2 cellular contexts compared by ENCODE assay signal in genomic region chr1:109818351-109819325, GRCh38.
TF ChIP-seq lines count a peak whose summit lies in the region.

No MANE protein-coding gene starts in this region.

TF ChIP-seq in SK-N-SH, 30 proteins besides CTCF, POLR2A, EP300 and RAD21 (continued from another document):
- no peak for TF ChIP-seq TEAD4 (IDR thresholded peaks at IDR 0.05; ENCODE audit: borderline replicate concordance, insufficient read depth)
- no peak for TF ChIP-seq POLR2AphosphoS5 (IDR thresholded peaks at IDR 0.05; ENCODE audit: low read depth, low read length)
- TF ChIP-seq RXRA (IDR thresholded peaks at IDR 0.05; ENCODE audit: borderline replicate concordance, low read depth), result no peak

TF ChIP-seq in SK-N-SH treated with all-trans-retinoic acid at 6 μM for 48 hours, 23 proteins besides CTCF, POLR2A, EP300 and RAD21 (continued from another document):
- TF ChIP-seq ZNF70 (CRISPR knock-in tag; IDR thresholded peaks at IDR 0.05) (no peak), ARNTL (CRISPR knock-in tag; IDR thresholded peaks at IDR 0.05; ENCODE audit: borderline replicate concordance, low read depth) (no peak), CREB5 (CRISPR knock-in tag; IDR thresholded peaks at IDR 0.05; ENCODE audit: low read depth) (no peak), POU6F1 (CRISPR knock-in tag; IDR thresholded peaks at IDR 0.05; ENCODE audit: borderline replicate concordance, low read depth) (no peak), RARB (CRISPR knock-in tag; IDR thresholded peaks at IDR 0.05) (no peak), ZNF565 (CRISPR knock-in tag; conservative IDR thresholded peaks at IDR 0.05; ENCODE audit: low read depth) (no peak), ESRRG (CRISPR knock-in tag; IDR thresholded peaks at IDR 0.05) (no peak), ZNF8 (CRISPR knock-in tag; IDR thresholded peaks at IDR 0.05) (no peak), ZC3H10 (CRISPR knock-in tag; IDR thresholded peaks at IDR 0.05) (no peak), TOX (CRISPR knock-in tag; IDR thresholded peaks at IDR 0.05; ENCODE audit: borderline replicate concordance) (no peak), PATZ1 (CRISPR knock-in tag; IDR thresholded peaks at IDR 0.05; ENCODE audit: borderline replicate concordance) (no peak), CSRNP3 (CRISPR knock-in tag; IDR thresholded peaks at IDR 0.05) (no peak), BACH2 (CRISPR knock-in tag; IDR thresholded peaks at IDR 0.05; ENCODE audit: borderline replicate concordance) (no peak)
